In the genomic region with DNA sequence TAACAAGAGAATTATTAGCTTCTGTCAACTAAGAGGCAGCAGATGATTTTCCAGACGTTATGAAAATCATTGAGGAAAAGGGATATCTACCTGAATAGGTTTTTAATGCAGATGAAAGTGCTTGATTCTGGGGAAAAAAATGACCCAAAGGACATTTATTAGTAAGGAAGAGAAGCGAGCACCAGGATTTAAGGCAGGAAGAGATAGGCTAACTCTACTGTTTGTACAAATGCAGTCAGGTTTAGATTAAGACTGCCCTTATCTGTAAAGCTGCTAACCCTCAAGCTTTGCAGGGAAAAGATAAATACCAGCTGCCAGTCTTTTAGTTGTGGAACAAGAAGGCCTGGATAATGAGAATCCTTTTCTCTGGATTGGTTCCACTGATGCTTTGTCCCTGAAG, we compare ENCODE assay signal across 22 cellular contexts. TPM values are rescaled to one million over a fixed set of nuclear protein-coding genes. Genes with fewer than 3 reads are reported as not detected.
DNase-seq lines count a peak whose midpoint lies in the region; ATAC-seq, FAIRE-seq and TF ChIP-seq lines count a peak whose summit lies in the region.
"Had no signal": no experiment of that assay in that cellular context is flagged by ENCODE, and none has a peak within 500 bp of the region (broad histone marks: within the 10 kb centered on the region; RNA-seq: fewer than 3 reads in every experiment).

No MANE protein-coding gene starts in this region.

- no peak overlapping the region for H3K4me3 Mint-ChIP-seq in stimulated activated naive B cell treated with anti-CD40 and anti-IgM and Interleukin-4, amounts not matched to agents 10 μg/mL and 1 μg/mL and 100 μg/mL, for 72 hours
- H3K4me3 Mint-ChIP-seq in activated CD4-positive, alpha-beta memory T cell treated with anti-CD3 and anti-CD28 coated beads, Interleukin-2, amount 10 ng/mL, durations not matched to agents 7 days and 5 days, result no peak overlapping the region
- H3K4me3 Mint-ChIP-seq: activated CD4-positive, alpha-beta T cell treated with anti-CD3 and anti-CD28 coated beads, Interleukin-2, amount 10 ng/mL, durations not matched to agents 7 days and 5 days; activated CD8-positive, alpha-beta memory T cell treated with anti-CD3 and anti-CD28 coated beads, Interleukin-2, amount 10 ng/mL, durations not matched to agents 7 days and 5 days; activated naive CD4-positive, alpha-beta T cell treated with anti-CD3 and anti-CD28 coated beads for 36 hours; B cell had no signal

- POLR2A ChIA-PET in activated CD4-positive, alpha-beta memory T cell treated with anti-CD3 and anti-CD28 coated beads, Interleukin-2, amount 10 ng/mL, durations not matched to agents 7 days and 5 days (lab: Charles Lee), result no interaction called here

- CTCF ChIA-PET in activated CD4-positive, alpha-beta memory T cell treated with anti-CD3 and anti-CD28 coated beads, Interleukin-2, amount 10 ng/mL, durations not matched to agents 7 days and 5 days (lab: Charles Lee), result interaction anchor here (3.0 kb wide), 1 partner anchor 33 kb away, joined by 11 read pairs; a partner anchor contains a TSS

- H3K9me3 Mint-ChIP-seq in stimulated activated naive B cell treated with anti-CD40 and anti-IgM and Interleukin-4, amounts not matched to agents 10 μg/mL and 1 μg/mL and 100 μg/mL, for 72 hours, result no peaks in the 10 kb centered on the region
- no peaks in the 10 kb centered on the region for H3K9me3 Mint-ChIP-seq in activated CD4-positive, alpha-beta memory T cell treated with anti-CD3 and anti-CD28 coated beads, Interleukin-2, amount 10 ng/mL, durations not matched to agents 7 days and 5 days
- H3K9me3 Mint-ChIP-seq: activated CD4-positive, alpha-beta T cell treated with anti-CD3 and anti-CD28 coated beads, Interleukin-2, amount 10 ng/mL, durations not matched to agents 7 days and 5 days; activated naive CD4-positive, alpha-beta T cell treated with anti-CD3 and anti-CD28 coated beads for 36 hours had no signal

- H3K36me3 Mint-ChIP-seq in stimulated activated naive B cell treated with anti-CD40 and anti-IgM and Interleukin-4, amounts not matched to agents 10 μg/mL and 1 μg/mL and 100 μg/mL, for 72 hours, result peaks cover 0 to 2% of the 10 kb centered on the region in 2 donors
- H3K36me3 Mint-ChIP-seq in activated CD4-positive, alpha-beta memory T cell treated with anti-CD3 and anti-CD28 coated beads, Interleukin-2, amount 10 ng/mL, durations not matched to agents 7 days and 5 days (ENCODE audit: low read depth), result no peaks in the 10 kb centered on the region
- H3K36me3 Mint-ChIP-seq: activated CD8-positive, alpha-beta memory T cell treated with anti-CD3 and anti-CD28 coated beads, Interleukin-2, amount 10 ng/mL, durations not matched to agents 7 days and 5 days had no signal

- no peak for ATAC-seq in HG02938 (IDR thresholded peaks at IDR 0.05; ENCODE audit: unreplicated experiment)
- no peak for ATAC-seq in stimulated activated naive B cell treated with anti-CD40 and anti-IgM and Interleukin-4, amounts not matched to agents 10 μg/mL and 1 μg/mL and 100 μg/mL, for 72 hours (replicated peaks)
- ATAC-seq: activated CD8-positive, alpha-beta memory T cell treated with anti-CD3 and anti-CD28 coated beads, Interleukin-2, amount 10 ng/mL, durations not matched to agents 7 days and 5 days had no signal

- DNase-seq in D721Med (ENCODE audit: insufficient read length, low spot score) (no peak), NCI-H82 (lab: John Stamatoyannopoulos, UW) (peak; percentile 88), amniotic epithelial cell (ENCODE audit: low read depth) (peak; percentile 82), left kidney (ENCODE audit: low read depth, low spot score) (peak; percentile 50), SHP77 treated with DMSO at 0.1 percent for 48 hours (lab: John Stamatoyannopoulos, UW) (no peak)
- no peak for DNase-seq in stimulated activated naive B cell treated with anti-CD40 and anti-IgM and Interleukin-4, amounts not matched to agents 10 μg/mL and 1 μg/mL and 100 μg/mL, for 72 hours
- DNase-seq in activated CD4-positive, alpha-beta memory T cell treated with anti-CD3 and anti-CD28 coated beads, Interleukin-2, amount 10 ng/mL, durations not matched to agents 7 days and 5 days, result no peak
- DNase-seq: activated CD4-positive, alpha-beta T cell treated with anti-CD3 and anti-CD28 coated beads, Interleukin-2, amount 10 ng/mL, durations not matched to agents 7 days and 5 days; activated CD8-positive, alpha-beta memory T cell treated with anti-CD3 and anti-CD28 coated beads, Interleukin-2, amount 10 ng/mL, durations not matched to agents 7 days and 5 days; activated naive CD4-positive, alpha-beta T cell treated with anti-CD3 and anti-CD28 coated beads for 36 hours; amniotic stem cell; glutamatergic neuron; Karpas-422; NCI-H2029 treated with DMSO at 0.1 percent for 48 hours; NCI-H446 treated with DMSO at 0.1 percent for 48 hours; Peyer's patch; SJCRH30; stimulated activated CD4-positive, alpha-beta T cell treated with anti-CD3 and anti-CD28 coated beads, Interleukin-1b, Interleukin-23, amount 100 ng/mL, for 48 hours had no signal

- peaks cover 24 to 29% of the 10 kb centered on the region in 2 donors for H3K4me1 Mint-ChIP-seq in stimulated activated naive B cell treated with anti-CD40 and anti-IgM and Interleukin-4, amounts not matched to agents 10 μg/mL and 1 μg/mL and 100 μg/mL, for 72 hours
- peaks cover 30% of the 10 kb centered on the region for H3K4me1 Mint-ChIP-seq in activated CD4-positive, alpha-beta memory T cell treated with anti-CD3 and anti-CD28 coated beads, Interleukin-2, amount 10 ng/mL, durations not matched to agents 7 days and 5 days

- no peak for TF ChIP-seq CTCF in D721Med (IDR thresholded peaks at IDR 0.05; ENCODE audit: insufficient read depth, missing control alignments)

- no peak overlapping the region for H3K27ac Mint-ChIP-seq in stimulated activated naive B cell treated with anti-CD40 and anti-IgM and Interleukin-4, amounts not matched to agents 10 μg/mL and 1 μg/mL and 100 μg/mL, for 72 hours
- no peak overlapping the region for H3K27ac Mint-ChIP-seq in activated CD4-positive, alpha-beta memory T cell treated with anti-CD3 and anti-CD28 coated beads, Interleukin-2, amount 10 ng/mL, durations not matched to agents 7 days and 5 days
- H3K27ac Mint-ChIP-seq: activated CD4-positive, alpha-beta T cell treated with anti-CD3 and anti-CD28 coated beads, Interleukin-2, amount 10 ng/mL, durations not matched to agents 7 days and 5 days; activated CD8-positive, alpha-beta memory T cell treated with anti-CD3 and anti-CD28 coated beads, Interleukin-2, amount 10 ng/mL, durations not matched to agents 7 days and 5 days; activated naive CD4-positive, alpha-beta T cell treated with anti-CD3 and anti-CD28 coated beads for 36 hours; B cell had no signal

- peak; percentile 68 for FAIRE-seq in D721Med (lab: Jason Lieb, UNC)
- FAIRE-seq: GM12891, HTR-8/SVneo had no signal

- H3K27me3 Mint-ChIP-seq in stimulated activated naive B cell treated with anti-CD40 and anti-IgM and Interleukin-4, amounts not matched to agents 10 μg/mL and 1 μg/mL and 100 μg/mL, for 72 hours, result peaks cover 6 to 7% of the 10 kb centered on the region in 2 donors
- no peaks in the 10 kb centered on the region for H3K27me3 Mint-ChIP-seq in activated CD4-positive, alpha-beta memory T cell treated with anti-CD3 and anti-CD28 coated beads, Interleukin-2, amount 10 ng/mL, durations not matched to agents 7 days and 5 days
- H3K27me3 Mint-ChIP-seq: activated CD4-positive, alpha-beta T cell treated with anti-CD3 and anti-CD28 coated beads, Interleukin-2, amount 10 ng/mL, durations not matched to agents 7 days and 5 days; activated CD8-positive, alpha-beta memory T cell treated with anti-CD3 and anti-CD28 coated beads, Interleukin-2, amount 10 ng/mL, durations not matched to agents 7 days and 5 days had no signal

RNA-seq across cellular contexts. Expression of a gene that starts 33.0 kb away (rescaled TPM):
- total RNA-seq in activated CD4-positive, alpha-beta memory T cell treated with anti-CD3 and anti-CD28 coated beads, Interleukin-2, amount 10 ng/mL, durations not matched to agents 7 days and 5 days, result 10 to 100 TPM in 1 of 2 experiments, 1 to 10 TPM in 1; 9.6 to 10.8 TPM

Comparison
In these comparisons a context has a peak if more than half of its experiments do, and no peak if none do; other contexts are left out.
1. DNase-seq: peak in NCI-H82 (single experiment), amniotic epithelial cell (single experiment) and left kidney (single experiment); none in D721Med (single experiment), stimulated activated naive B cell treated with anti-CD40 and anti-IgM and Interleukin-4, amounts not matched to agents 10 μg/mL and 1 μg/mL and 100 μg/mL, for 72 hours (single experiment), activated CD4-positive, alpha-beta memory T cell treated with anti-CD3 and anti-CD28 coated beads, Interleukin-2, amount 10 ng/mL, durations not matched to agents 7 days and 5 days (single experiment) and SHP77 treated with DMSO at 0.1 percent for 48 hours (single experiment).